Comparison of ENCODE assay signal across 1 cellular context in genomic region chr2:3169106-3169870, GRCh38.
TF ChIP-seq lines count a peak whose summit lies in the region.

No MANE protein-coding gene starts in this region.

TF ChIP-seq in HepG2, 621 proteins besides CTCF, POLR2A, EP300 and RAD21 (continued from another document):
- TF ChIP-seq, protein P1, sequence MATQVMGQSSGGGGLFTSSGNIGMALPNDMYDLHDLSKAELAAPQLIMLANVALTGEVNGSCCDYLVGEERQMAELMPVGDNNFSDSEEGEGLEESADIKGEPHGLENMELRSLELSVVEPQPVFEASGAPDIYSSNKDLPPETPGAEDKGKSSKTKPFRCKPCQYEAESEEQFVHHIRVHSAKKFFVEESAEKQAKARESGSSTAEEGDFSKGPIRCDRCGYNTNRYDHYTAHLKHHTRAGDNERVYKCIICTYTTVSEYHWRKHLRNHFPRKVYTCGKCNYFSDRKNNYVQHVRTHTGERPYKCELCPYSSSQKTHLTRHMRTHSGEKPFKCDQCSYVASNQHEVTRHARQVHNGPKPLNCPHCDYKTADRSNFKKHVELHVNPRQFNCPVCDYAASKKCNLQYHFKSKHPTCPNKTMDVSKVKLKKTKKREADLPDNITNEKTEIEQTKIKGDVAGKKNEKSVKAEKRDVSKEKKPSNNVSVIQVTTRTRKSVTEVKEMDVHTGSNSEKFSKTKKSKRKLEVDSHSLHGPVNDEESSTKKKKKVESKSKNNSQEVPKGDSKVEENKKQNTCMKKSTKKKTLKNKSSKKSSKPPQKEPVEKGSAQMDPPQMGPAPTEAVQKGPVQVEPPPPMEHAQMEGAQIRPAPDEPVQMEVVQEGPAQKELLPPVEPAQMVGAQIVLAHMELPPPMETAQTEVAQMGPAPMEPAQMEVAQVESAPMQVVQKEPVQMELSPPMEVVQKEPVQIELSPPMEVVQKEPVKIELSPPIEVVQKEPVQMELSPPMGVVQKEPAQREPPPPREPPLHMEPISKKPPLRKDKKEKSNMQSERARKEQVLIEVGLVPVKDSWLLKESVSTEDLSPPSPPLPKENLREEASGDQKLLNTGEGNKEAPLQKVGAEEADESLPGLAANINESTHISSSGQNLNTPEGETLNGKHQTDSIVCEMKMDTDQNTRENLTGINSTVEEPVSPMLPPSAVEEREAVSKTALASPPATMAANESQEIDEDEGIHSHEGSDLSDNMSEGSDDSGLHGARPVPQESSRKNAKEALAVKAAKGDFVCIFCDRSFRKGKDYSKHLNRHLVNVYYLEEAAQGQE (IDR thresholded peaks at IDR 0.05; ENCODE audit: borderline replicate concordance in 1 of 2, low read depth in 1 of 2, low read length in 2 of 2): no peak
- TF ChIP-seq JUNB (CRISPR knock-in tag; IDR thresholded peaks at IDR 0.05; ENCODE audit: borderline replicate concordance) (no peak), ZNF543 (CRISPR knock-in tag; IDR thresholded peaks at IDR 0.05) (no peak), SRSF4 (IDR thresholded peaks at IDR 0.05; ENCODE audit: low read depth, low read length, poor library complexity, severe bottlenecking) (no peak), ZBTB25 (CRISPR knock-in tag; IDR thresholded peaks at IDR 0.05) (no peak), ZNF333 (CRISPR knock-in tag; IDR thresholded peaks at IDR 0.05; ENCODE audit: borderline replicate concordance) (no peak)
